ENCODE assay signal across 1 cellular context in the genomic region with DNA sequence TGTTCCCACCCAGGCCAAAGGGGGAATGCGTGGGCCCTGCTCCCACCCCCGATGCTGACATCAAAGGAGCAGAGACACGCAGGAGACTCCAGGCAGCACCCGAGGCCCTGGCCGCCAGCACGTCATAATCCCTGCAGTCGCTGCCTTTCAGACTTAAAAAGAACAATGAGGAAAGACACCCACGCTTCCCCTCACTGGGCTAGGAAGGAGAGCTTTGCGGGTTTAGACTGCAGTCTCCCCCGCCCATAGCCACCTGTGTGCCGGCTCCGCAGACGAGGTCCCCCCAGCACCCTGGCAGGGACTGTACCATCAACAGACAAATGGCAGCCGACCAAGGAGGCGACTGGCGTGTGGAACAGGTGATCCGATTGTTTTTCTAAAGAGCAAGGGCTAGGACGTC.
TF ChIP-seq lines count a peak whose summit lies in the region.

No MANE protein-coding gene starts in this region.

TF ChIP-seq in GM23338, 12 proteins besides CTCF, POLR2A, EP300 and RAD21 (continued from another document):
- TF ChIP-seq ZNF462 (CRISPR knock-in tag; IDR thresholded peaks at IDR 0.05) (no peak), REST (IDR thresholded peaks at IDR 0.05; ENCODE audit: unreplicated experiment) (no peak), POLR2AphosphoS5 (IDR thresholded peaks at IDR 0.05; ENCODE audit: low read depth) (no peak), JUNB (IDR thresholded peaks at IDR 0.05; ENCODE audit: unreplicated experiment) (no peak), NANOG (IDR thresholded peaks at IDR 0.05; ENCODE audit: borderline replicate concordance) (no peak), EZH2phosphoT487 (IDR thresholded peaks at IDR 0.05; ENCODE audit: unreplicated experiment) (no peak), STAT1 (IDR thresholded peaks at IDR 0.05; ENCODE audit: unreplicated experiment) (no peak)
